In genomic region chr16:70551788-70552187, GRCh38 we compare ENCODE assay signal across 17 cellular contexts.
"Had no signal": no experiment of that assay in that cellular context is flagged by ENCODE, and none has a peak within 500 bp of the region (broad histone marks: within the 10 kb centered on the region; RNA-seq: fewer than 3 reads in every experiment).

No MANE protein-coding gene starts in this region.

- H3K4me3 ChIP-seq: adrenal gland, lower lobe of right lung, tibial nerve had no signal

- H3K27ac Mint-ChIP-seq: progenitor cell of endocrine pancreas; stimulated activated effector memory CD8-positive, alpha-beta T cell treated with anti-CD3 and anti-CD28 coated beads, Interleukin-12 subunit alpha, Interleukin-12 subunit beta, amount 100 ng/mL, for 72 hours; T-helper 1 cell treated with Interleukin-12 subunit alpha and Interleukin-12 subunit beta and Interleukin-4 antibody, amounts not matched to agents 30 μg/mL and 1 μg/mL, for 36 hours had no signal

- H3K4me1 ChIP-seq: lower lobe of right lung had no signal

- H3K9me2 ChIP-seq: SK-N-SH had no signal

- H3K4me2 ChIP-seq: SK-N-SH had no signal

- ATAC-seq: lower lobe of right lung; right cardiac atrium; stimulated activated effector memory CD8-positive, alpha-beta T cell treated with anti-CD3 and anti-CD28 coated beads, Interleukin-12 subunit alpha, Interleukin-12 subunit beta, amount 100 ng/mL, for 72 hours had no signal

- H3K9me3 Mint-ChIP-seq: naive B cell; stimulated activated effector memory CD8-positive, alpha-beta T cell treated with anti-CD3 and anti-CD28 coated beads, Interleukin-12 subunit alpha, Interleukin-12 subunit beta, amount 100 ng/mL, for 72 hours; T-helper 1 cell treated with Interleukin-12 subunit alpha and Interleukin-12 subunit beta and Interleukin-4 antibody, amounts not matched to agents 30 μg/mL and 1 μg/mL, for 36 hours had no signal

- H3K27me3 Mint-ChIP-seq: naive B cell, progenitor cell of endocrine pancreas had no signal

- H3K27me3 ChIP-seq: adrenal gland, tibial nerve had no signal

- H3K4me3 Mint-ChIP-seq: naive B cell; stimulated activated effector memory CD8-positive, alpha-beta T cell treated with anti-CD3 and anti-CD28 coated beads, Interleukin-12 subunit alpha, Interleukin-12 subunit beta, amount 100 ng/mL, for 72 hours; T-helper 1 cell treated with Interleukin-12 subunit alpha and Interleukin-12 subunit beta and Interleukin-4 antibody, amounts not matched to agents 30 μg/mL and 1 μg/mL, for 36 hours had no signal

- DNase-seq: activated CD4-positive, alpha-beta T cell treated with anti-CD3 and anti-CD28 coated beads, Interleukin-2, amount 50 U/mL, for 1 hour; activated CD4-positive, CD25-positive, alpha-beta regulatory T cell; activated CD8-positive, alpha-beta memory T cell treated with anti-CD3 and anti-CD28 coated beads, Interleukin-2, amount 50 U/mL, for 4 hours; activated naive CD4-positive, alpha-beta T cell treated with Interleukin-2 at 50 U/mL for 16 hours; adrenal gland; central memory CD4-positive, alpha-beta T cell; effector memory CD4-positive, alpha-beta T cell; erythroblast; hypothalamus; lower lobe of right lung; naive B cell; right cardiac atrium; SK-N-SH had no signal

- H3K27ac ChIP-seq: adrenal gland, lower lobe of right lung had no signal
